In the genomic region with DNA sequence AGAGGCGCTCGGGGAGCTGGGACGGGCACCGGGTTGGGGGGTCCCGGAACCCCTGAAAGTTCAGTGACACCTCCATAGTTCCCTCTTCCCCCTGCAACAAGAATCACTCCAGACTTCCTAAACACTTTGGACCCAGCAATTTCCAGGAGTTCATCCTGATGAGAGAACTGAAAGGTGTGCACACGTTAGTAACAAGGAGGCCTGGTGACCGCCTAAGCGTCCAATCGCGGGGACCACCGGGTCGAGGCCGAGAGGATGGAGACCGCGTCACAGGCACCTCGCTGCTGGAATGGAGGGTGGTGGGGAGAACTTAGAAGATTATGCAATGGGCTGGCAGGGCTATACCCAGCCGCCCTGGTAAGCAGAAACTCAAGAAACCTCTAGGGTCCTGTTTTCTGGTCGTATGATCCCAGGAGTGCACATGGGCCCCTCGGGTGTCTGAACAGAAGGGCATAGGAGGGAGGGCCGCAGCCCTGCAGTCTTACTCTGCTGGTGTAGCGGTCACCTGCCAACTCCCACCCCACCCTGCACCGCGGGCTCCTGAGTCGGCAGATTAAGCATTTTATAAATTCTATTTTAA, we compare ENCODE assay signal across 1 cellular context.
TF ChIP-seq lines count a peak whose summit lies in the region.
"Not testable (repeated sequence)": the region's sequence is repeated elsewhere in the genome, so short reads cannot be mapped to it uniquely, and the experiment has no call there.

No MANE protein-coding gene starts in this region.

TF ChIP-seq in HepG2, 621 proteins besides CTCF, POLR2A, EP300 and RAD21 (continues in another document):
- TF ChIP-seq, protein P1, sequence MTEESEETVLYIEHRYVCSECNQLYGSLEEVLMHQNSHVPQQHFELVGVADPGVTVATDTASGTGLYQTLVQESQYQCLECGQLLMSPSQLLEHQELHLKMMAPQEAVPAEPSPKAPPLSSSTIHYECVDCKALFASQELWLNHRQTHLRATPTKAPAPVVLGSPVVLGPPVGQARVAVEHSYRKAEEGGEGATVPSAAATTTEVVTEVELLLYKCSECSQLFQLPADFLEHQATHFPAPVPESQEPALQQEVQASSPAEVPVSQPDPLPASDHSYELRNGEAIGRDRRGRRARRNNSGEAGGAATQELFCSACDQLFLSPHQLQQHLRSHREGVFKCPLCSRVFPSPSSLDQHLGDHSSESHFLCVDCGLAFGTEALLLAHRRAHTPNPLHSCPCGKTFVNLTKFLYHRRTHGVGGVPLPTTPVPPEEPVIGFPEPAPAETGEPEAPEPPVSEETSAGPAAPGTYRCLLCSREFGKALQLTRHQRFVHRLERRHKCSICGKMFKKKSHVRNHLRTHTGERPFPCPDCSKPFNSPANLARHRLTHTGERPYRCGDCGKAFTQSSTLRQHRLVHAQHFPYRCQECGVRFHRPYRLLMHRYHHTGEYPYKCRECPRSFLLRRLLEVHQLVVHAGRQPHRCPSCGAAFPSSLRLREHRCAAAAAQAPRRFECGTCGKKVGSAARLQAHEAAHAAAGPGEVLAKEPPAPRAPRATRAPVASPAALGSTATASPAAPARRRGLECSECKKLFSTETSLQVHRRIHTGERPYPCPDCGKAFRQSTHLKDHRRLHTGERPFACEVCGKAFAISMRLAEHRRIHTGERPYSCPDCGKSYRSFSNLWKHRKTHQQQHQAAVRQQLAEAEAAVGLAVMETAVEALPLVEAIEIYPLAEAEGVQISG (CRISPR knock-in tag; IDR thresholded peaks at IDR 0.05): peak; percentile 11; the same call in 1 of the 2 replicates
- TF ChIP-seq DMAP1 (CRISPR knock-in tag; IDR thresholded peaks at IDR 0.05) (peak; percentile 56), ZBTB7B (CRISPR knock-in tag; IDR thresholded peaks at IDR 0.05) (0 out of 2 replicates have a peak, but pooled peaks have one; percentile 60), RXRB (CRISPR knock-in tag; IDR thresholded peaks at IDR 0.05; ENCODE audit: borderline replicate concordance) (0 out of 2 replicates have a peak, but pooled peaks have one; percentile 16), ZFY (CRISPR knock-in tag; IDR thresholded peaks at IDR 0.05) (peak; percentile 49), MEIS2 (CRISPR knock-in tag; IDR thresholded peaks at IDR 0.05) (0 out of 2 replicates have a peak, but pooled peaks have one; percentile 2), SAP130 (CRISPR knock-in tag; IDR thresholded peaks at IDR 0.05; ENCODE audit: low read depth) (peak; percentile 45), MYC (CRISPR knock-in tag; IDR thresholded peaks at IDR 0.05; ENCODE audit: borderline replicate concordance) (peak; percentile 30; the same call in 1 of the 2 replicates), SOX13 (CRISPR knock-in tag; conservative IDR thresholded peaks at IDR 0.05 in 1 of 2, IDR thresholded peaks at IDR 0.05 in 1 of 2) (peak in 1 of 2 experiments; percentile 5; a peak in 1 of 4 replicates), ZNF331 (CRISPR knock-in tag; IDR thresholded peaks at IDR 0.05) (0 out of 2 replicates have a peak, but pooled peaks have one; percentile 4), SALL1 (CRISPR knock-in tag; IDR thresholded peaks at IDR 0.05) (peak; percentile 42), RXRA (CRISPR knock-in tag; IDR thresholded peaks at IDR 0.05) (0 out of 2 replicates have a peak, but pooled peaks have one; percentile 38)
- TF ChIP-seq, protein P2, sequence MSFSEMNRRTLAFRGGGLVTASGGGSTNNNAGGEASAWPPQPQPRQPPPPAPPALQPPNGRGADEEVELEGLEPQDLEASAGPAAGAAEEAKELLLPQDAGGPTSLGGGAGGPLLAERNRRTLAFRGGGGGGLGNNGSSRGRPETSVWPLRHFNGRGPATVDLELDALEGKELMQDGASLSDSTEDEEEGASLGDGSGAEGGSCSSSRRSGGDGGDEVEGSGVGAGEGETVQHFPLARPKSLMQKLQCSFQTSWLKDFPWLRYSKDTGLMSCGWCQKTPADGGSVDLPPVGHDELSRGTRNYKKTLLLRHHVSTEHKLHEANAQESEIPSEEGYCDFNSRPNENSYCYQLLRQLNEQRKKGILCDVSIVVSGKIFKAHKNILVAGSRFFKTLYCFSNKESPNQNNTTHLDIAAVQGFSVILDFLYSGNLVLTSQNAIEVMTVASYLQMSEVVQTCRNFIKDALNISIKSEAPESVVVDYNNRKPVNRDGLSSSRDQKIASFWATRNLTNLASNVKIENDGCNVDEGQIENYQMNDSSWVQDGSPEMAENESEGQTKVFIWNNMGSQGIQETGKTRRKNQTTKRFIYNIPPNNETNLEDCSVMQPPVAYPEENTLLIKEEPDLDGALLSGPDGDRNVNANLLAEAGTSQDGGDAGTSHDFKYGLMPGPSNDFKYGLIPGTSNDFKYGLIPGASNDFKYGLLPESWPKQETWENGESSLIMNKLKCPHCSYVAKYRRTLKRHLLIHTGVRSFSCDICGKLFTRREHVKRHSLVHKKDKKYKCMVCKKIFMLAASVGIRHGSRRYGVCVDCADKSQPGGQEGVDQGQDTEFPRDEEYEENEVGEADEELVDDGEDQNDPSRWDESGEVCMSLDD (CRISPR knock-in tag; IDR thresholded peaks at IDR 0.05; ENCODE audit: borderline replicate concordance): peak; percentile 85
- TF ChIP-seq, protein P3, sequence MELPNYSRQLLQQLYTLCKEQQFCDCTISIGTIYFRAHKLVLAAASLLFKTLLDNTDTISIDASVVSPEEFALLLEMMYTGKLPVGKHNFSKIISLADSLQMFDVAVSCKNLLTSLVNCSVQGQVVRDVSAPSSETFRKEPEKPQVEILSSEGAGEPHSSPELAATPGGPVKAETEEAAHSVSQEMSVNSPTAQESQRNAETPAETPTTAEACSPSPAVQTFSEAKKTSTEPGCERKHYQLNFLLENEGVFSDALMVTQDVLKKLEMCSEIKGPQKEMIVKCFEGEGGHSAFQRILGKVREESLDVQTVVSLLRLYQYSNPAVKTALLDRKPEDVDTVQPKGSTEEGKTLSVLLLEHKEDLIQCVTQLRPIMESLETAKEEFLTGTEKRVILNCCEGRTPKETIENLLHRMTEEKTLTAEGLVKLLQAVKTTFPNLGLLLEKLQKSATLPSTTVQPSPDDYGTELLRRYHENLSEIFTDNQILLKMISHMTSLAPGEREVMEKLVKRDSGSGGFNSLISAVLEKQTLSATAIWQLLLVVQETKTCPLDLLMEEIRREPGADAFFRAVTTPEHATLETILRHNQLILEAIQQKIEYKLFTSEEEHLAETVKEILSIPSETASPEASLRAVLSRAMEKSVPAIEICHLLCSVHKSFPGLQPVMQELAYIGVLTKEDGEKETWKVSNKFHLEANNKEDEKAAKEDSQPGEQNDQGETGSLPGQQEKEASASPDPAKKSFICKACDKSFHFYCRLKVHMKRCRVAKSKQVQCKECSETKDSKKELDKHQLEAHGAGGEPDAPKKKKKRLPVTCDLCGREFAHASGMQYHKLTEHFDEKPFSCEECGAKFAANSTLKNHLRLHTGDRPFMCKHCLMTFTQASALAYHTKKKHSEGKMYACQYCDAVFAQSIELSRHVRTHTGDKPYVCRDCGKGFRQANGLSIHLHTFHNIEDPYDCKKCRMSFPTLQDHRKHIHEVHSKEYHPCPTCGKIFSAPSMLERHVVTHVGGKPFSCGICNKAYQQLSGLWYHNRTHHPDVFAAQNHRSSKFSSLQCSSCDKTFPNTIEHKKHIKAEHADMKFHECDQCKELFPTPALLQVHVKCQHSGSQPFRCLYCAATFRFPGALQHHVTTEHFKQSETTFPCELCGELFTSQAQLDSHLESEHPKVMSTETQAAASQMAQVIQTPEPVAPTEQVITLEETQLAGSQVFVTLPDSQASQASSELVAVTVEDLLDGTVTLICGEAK (IDR thresholded peaks at IDR 0.05): 0 out of 2 replicates have a peak, but pooled peaks have one; percentile 9
- TF ChIP-seq, protein P3 (CRISPR knock-in tag; IDR thresholded peaks at IDR 0.05): not testable (repeated sequence)
- TF ChIP-seq, protein P4, sequence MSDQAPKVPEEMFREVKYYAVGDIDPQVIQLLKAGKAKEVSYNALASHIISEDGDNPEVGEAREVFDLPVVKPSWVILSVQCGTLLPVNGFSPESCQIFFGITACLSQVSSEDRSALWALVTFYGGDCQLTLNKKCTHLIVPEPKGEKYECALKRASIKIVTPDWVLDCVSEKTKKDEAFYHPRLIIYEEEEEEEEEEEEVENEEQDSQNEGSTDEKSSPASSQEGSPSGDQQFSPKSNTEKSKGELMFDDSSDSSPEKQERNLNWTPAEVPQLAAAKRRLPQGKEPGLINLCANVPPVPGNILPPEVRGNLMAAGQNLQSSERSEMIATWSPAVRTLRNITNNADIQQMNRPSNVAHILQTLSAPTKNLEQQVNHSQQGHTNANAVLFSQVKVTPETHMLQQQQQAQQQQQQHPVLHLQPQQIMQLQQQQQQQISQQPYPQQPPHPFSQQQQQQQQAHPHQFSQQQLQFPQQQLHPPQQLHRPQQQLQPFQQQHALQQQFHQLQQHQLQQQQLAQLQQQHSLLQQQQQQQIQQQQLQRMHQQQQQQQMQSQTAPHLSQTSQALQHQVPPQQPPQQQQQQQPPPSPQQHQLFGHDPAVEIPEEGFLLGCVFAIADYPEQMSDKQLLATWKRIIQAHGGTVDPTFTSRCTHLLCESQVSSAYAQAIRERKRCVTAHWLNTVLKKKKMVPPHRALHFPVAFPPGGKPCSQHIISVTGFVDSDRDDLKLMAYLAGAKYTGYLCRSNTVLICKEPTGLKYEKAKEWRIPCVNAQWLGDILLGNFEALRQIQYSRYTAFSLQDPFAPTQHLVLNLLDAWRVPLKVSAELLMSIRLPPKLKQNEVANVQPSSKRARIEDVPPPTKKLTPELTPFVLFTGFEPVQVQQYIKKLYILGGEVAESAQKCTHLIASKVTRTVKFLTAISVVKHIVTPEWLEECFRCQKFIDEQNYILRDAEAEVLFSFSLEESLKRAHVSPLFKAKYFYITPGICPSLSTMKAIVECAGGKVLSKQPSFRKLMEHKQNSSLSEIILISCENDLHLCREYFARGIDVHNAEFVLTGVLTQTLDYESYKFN (CRISPR knock-in tag; conservative IDR thresholded peaks at IDR 0.05): peak; percentile 63
- TF ChIP-seq, protein P5, sequence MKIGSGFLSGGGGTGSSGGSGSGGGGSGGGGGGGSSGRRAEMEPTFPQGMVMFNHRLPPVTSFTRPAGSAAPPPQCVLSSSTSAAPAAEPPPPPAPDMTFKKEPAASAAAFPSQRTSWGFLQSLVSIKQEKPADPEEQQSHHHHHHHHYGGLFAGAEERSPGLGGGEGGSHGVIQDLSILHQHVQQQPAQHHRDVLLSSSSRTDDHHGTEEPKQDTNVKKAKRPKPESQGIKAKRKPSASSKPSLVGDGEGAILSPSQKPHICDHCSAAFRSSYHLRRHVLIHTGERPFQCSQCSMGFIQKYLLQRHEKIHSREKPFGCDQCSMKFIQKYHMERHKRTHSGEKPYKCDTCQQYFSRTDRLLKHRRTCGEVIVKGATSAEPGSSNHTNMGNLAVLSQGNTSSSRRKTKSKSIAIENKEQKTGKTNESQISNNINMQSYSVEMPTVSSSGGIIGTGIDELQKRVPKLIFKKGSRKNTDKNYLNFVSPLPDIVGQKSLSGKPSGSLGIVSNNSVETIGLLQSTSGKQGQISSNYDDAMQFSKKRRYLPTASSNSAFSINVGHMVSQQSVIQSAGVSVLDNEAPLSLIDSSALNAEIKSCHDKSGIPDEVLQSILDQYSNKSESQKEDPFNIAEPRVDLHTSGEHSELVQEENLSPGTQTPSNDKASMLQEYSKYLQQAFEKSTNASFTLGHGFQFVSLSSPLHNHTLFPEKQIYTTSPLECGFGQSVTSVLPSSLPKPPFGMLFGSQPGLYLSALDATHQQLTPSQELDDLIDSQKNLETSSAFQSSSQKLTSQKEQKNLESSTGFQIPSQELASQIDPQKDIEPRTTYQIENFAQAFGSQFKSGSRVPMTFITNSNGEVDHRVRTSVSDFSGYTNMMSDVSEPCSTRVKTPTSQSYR (CRISPR knock-in tag; IDR thresholded peaks at IDR 0.05; ENCODE audit: borderline replicate concordance): peak; percentile 68; the same call in 1 of the 2 replicates
- not testable (repeated sequence) for TF ChIP-seq SOX13 (IDR thresholded peaks at IDR 0.05)
- TF ChIP-seq, protein P6, sequence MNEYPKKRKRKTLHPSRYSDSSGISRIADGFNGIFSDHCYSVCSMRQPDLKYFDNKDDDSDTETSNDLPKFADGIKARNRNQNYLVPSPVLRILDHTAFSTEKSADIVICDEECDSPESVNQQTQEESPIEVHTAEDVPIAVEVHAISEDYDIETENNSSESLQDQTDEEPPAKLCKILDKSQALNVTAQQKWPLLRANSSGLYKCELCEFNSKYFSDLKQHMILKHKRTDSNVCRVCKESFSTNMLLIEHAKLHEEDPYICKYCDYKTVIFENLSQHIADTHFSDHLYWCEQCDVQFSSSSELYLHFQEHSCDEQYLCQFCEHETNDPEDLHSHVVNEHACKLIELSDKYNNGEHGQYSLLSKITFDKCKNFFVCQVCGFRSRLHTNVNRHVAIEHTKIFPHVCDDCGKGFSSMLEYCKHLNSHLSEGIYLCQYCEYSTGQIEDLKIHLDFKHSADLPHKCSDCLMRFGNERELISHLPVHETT (CRISPR knock-in tag; conservative IDR thresholded peaks at IDR 0.05): 0 out of 2 replicates have a peak, but pooled peaks have one; percentile 11
- TF ChIP-seq, protein P7, sequence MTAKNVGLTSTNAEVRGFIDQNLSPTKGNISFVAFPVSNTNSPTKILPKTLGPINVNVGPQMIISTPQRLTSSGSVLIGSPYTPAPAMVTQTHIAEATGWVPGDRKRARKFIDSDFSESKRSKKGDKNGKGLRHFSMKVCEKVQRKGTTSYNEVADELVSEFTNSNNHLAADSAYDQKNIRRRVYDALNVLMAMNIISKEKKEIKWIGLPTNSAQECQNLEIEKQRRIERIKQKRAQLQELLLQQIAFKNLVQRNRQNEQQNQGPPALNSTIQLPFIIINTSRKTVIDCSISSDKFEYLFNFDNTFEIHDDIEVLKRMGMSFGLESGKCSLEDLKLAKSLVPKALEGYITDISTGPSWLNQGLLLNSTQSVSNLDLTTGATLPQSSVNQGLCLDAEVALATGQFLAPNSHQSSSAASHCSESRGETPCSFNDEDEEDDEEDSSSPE (CRISPR knock-in tag; IDR thresholded peaks at IDR 0.05): 0 out of 2 replicates have a peak, but pooled peaks have one; percentile 8
